Comparison of ENCODE assay signal across 1 cellular context in genomic region chr15:64571857-64572291, GRCh38.
TF ChIP-seq lines count a peak whose summit lies in the region.

No MANE protein-coding gene starts in this region.

TF ChIP-seq in HepG2, 621 proteins besides CTCF, POLR2A, EP300 and RAD21 (continued from another document):
- TF ChIP-seq ZNF609 (CRISPR knock-in tag; IDR thresholded peaks at IDR 0.05; ENCODE audit: borderline replicate concordance) (no peak), TBX2 (CRISPR knock-in tag; IDR thresholded peaks at IDR 0.05; ENCODE audit: borderline replicate concordance) (peak; percentile 53; the same call in 1 of the 2 replicates), BCL6 (CRISPR knock-in tag; IDR thresholded peaks at IDR 0.05) (peak; percentile 40; the same call in 1 of the 2 replicates), ZMYM2 (CRISPR knock-in tag; IDR thresholded peaks at IDR 0.05) (peak; percentile 57; the same call in 1 of the 2 replicates), RARA (CRISPR knock-in tag; IDR thresholded peaks at IDR 0.05) (peak; percentile 34; the same call in 1 of the 2 replicates), SATB2 (CRISPR knock-in tag; IDR thresholded peaks at IDR 0.05) (no peak), TEAD3 (CRISPR knock-in tag; optimal IDR thresholded peaks at IDR 0.05; ENCODE audit: borderline replicate concordance) (peak; percentile 34), ZNF704 (CRISPR knock-in tag; IDR thresholded peaks at IDR 0.05; ENCODE audit: borderline replicate concordance) (no peak), THRA (CRISPR knock-in tag; IDR thresholded peaks at IDR 0.05; ENCODE audit: borderline replicate concordance) (peak; percentile 86), ZMYM3 (CRISPR knock-in tag; IDR thresholded peaks at IDR 0.05) (peak; percentile 21; the same call in 1 of the 2 replicates), TCF12 (IDR thresholded peaks at IDR 0.05) (no peak), TCF12 (CRISPR knock-in tag; IDR thresholded peaks at IDR 0.05) (no peak), WIZ (CRISPR knock-in tag; IDR thresholded peaks at IDR 0.05) (no peak), ZNF543 (CRISPR knock-in tag; IDR thresholded peaks at IDR 0.05) (no peak)
